In the genomic region with DNA sequence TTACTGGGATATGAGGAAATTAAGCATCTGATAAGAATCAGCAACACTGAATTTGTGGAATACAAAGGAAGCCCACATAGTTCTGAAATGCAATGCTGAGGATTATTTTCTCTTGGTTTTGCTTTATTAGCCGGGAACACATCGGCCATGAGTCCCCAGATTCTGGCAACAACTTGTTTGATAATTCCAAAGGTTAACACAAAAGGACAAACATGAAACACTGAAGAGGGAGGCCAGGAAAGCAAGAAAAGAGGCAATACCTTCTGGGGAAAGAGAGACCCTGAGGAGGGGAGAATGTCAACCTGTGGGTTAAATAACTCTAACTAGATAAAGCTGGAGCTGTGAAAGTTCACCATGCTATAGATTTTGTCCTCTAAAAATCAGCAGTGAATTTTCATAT, we compare ENCODE assay signal across 20 cellular contexts.
"Had no signal": no experiment of that assay in that cellular context is flagged by ENCODE, and none has a peak within 500 bp of the region (broad histone marks: within the 10 kb centered on the region; RNA-seq: fewer than 3 reads in every experiment).

No MANE protein-coding gene starts in this region.

- H3K9me3 ChIP-seq: esophagus muscularis mucosa, gastroesophageal sphincter, heart left ventricle, left ventricle myocardium inferior, lower lobe of right lung, mucosa of descending colon had no signal

- FAIRE-seq: colon, frontal cortex, keratinocyte had no signal

- H3K9me3 Mint-ChIP-seq: mesothelial cell of epicardium, naive B cell had no signal

- H3K36me3 ChIP-seq: esophagus muscularis mucosa, gastroesophageal sphincter, heart left ventricle, left ventricle myocardium inferior, lower lobe of right lung had no signal

- ATAC-seq: foreskin keratinocyte, gastroesophageal sphincter, heart left ventricle, left cardiac atrium, lower lobe of right lung, mucosa of descending colon had no signal

- H3K4me1 Mint-ChIP-seq: mesothelial cell of epicardium, naive B cell had no signal

- H3K27me3 ChIP-seq: dorsolateral prefrontal cortex, esophagus muscularis mucosa, foreskin keratinocyte, gastroesophageal sphincter, heart left ventricle had no signal

- H3K36me3 Mint-ChIP-seq: mesothelial cell of epicardium, naive B cell had no signal

- DNase-seq: dermis blood vessel endothelial cell; dorsolateral prefrontal cortex; effector CD4-positive, alpha-beta T cell; effector memory CD4-positive, alpha-beta T cell; foreskin keratinocyte; heart left ventricle; hippocampal formation; left cardiac atrium; left ventricle myocardium inferior; lower lobe of right lung; mesenchymal stem cell; mucosa of descending colon; naive B cell had no signal

- H3K4me1 ChIP-seq: esophagus muscularis mucosa, foreskin keratinocyte, gastroesophageal sphincter, heart left ventricle, left ventricle myocardium inferior, lower lobe of right lung had no signal

- H3K27me3 Mint-ChIP-seq: naive B cell had no signal

- H3K27ac ChIP-seq: coronary artery, dorsolateral prefrontal cortex, esophagus muscularis mucosa, foreskin keratinocyte, gastroesophageal sphincter, heart left ventricle, left ventricle myocardium inferior, lower lobe of right lung had no signal

- H3K4me3 ChIP-seq: coronary artery, dorsolateral prefrontal cortex, esophagus muscularis mucosa, gastroesophageal sphincter, heart left ventricle, left ventricle myocardium inferior, lower lobe of right lung, mucosa of descending colon had no signal

- H3K27ac Mint-ChIP-seq: mesothelial cell of epicardium, naive B cell had no signal

- H3K4me3 Mint-ChIP-seq: mesothelial cell of epicardium, naive B cell had no signal
